Comparison of ENCODE assay signal across 21 cellular contexts in the genomic region with DNA sequence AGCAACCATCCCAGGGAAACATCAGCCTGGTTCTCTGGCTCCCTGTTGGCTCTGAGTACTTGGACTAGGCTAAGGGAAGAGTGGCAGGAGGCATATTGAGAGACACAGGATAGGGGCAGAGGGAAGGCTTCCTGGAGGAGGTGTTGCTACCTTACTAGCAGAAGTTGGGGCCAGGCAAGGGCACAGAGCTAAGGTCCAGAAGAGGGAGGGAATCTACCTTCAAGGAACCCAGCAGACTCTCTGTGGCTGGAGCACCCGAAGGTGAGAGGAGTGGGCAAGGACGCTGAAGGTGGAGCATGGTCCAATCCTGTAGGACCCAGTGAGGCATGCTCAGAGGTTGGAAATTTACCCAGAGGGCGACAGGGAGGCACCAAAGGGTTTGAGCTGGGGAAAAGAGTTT.
DNase-seq lines count a peak whose midpoint lies in the region; ATAC-seq, FAIRE-seq and TF ChIP-seq lines count a peak whose summit lies in the region.
"Had no signal": no experiment of that assay in that cellular context is flagged by ENCODE, and none has a peak within 500 bp of the region (broad histone marks: within the 10 kb centered on the region; RNA-seq: fewer than 3 reads in every experiment).

No MANE protein-coding gene starts in this region.

- in situ Hi-C loops in K562 (cut with MboI), result no loop called here

- no peaks in the 10 kb centered on the region for H3K79me2 ChIP-seq in K562 (ENCODE audit: control insufficient read depth, insufficient read depth, low read length)
- no peaks in the 10 kb centered on the region for H3K79me2 ChIP-seq in mesendoderm (ENCODE audit: control insufficient read depth, insufficient read depth, low read length)

- H2BK120ac ChIP-seq in mesendoderm (ENCODE audit: low read depth, low read length), result no peak overlapping the region

- 53% methylated on average over 3 of the region's 3 CpGs for WGBS in A549 (ENCODE audit: missing lambda C conversion rate)
- 0% methylated on average over 3 of the region's 3 CpGs for WGBS in K562 (ENCODE audit: insufficient coverage, low coverage, missing lambda C conversion rate)
- WGBS in mesendoderm (ENCODE audit: extremely low coverage, insufficient coverage, low lambda C conversion rate), result no CpG with 5 or more reads among the region's 3 CpGs
- WGBS in psoas muscle, 3 donors, result 69 to 87% (median 84%) methylated on average over 3 of the region's 3 CpGs

- no peak overlapping the region for H3K23ac ChIP-seq in mesendoderm (ENCODE audit: low read length)

- H3K9ac ChIP-seq in K562 (ENCODE audit: insufficient read depth in 1 of 2, low read depth in 2 of 2, low read length in 2 of 2), result no peak overlapping the region
- H3K9ac ChIP-seq in mesendoderm (ENCODE audit: low read length), result no peak overlapping the region
- H3K9ac ChIP-seq: GM23248 had no signal

- peaks cover 4% of the 10 kb centered on the region for H3K27me3 Mint-ChIP-seq in activated CD4-positive, alpha-beta memory T cell treated with anti-CD3 and anti-CD28 coated beads for 36 hours

- H4K5ac ChIP-seq in mesendoderm (ENCODE audit: low read length), result no peak overlapping the region

- H3K4me3 ChIP-seq in A549, result no peak overlapping the region
- no peak overlapping the region for H3K4me3 ChIP-seq in K562
- no peak overlapping the region for H3K4me3 ChIP-seq in mesendoderm (ENCODE audit: low read length)
- no peak overlapping the region for H3K4me3 ChIP-seq in uterus
- H3K4me3 ChIP-seq in psoas muscle, result no peak overlapping the region
- H3K4me3 ChIP-seq: GM23248, HAP-1 had no signal

- POLR2A ChIA-PET in A549 (lab: Yijun Ruan, JAX), result no interaction called here
- POLR2A ChIA-PET in K562 (lab: Yijun Ruan, JAX), result no interaction called here
- POLR2A ChIA-PET in activated CD4-positive, alpha-beta memory T cell treated with anti-CD3 and anti-CD28 coated beads for 36 hours (lab: Charles Lee), result no interaction called here

- no peaks in the 10 kb centered on the region for H3K36me3 Mint-ChIP-seq in activated CD4-positive, alpha-beta memory T cell treated with anti-CD3 and anti-CD28 coated beads for 36 hours
- H3K36me3 Mint-ChIP-seq: CD4-positive, alpha-beta memory T cell had no signal

- no peak overlapping the region for H2BK5ac ChIP-seq in mesendoderm (ENCODE audit: low read length)

- intact Hi-C loops in K562 (cut with micrococcal nuclease) (no loop called here), uterus (cut with DNase I; ENCODE audit: low total_unique reads) (no loop called here), psoas muscle (cut with DNase I) (no loop called here)
- intact Hi-C loops in activated CD4-positive, alpha-beta memory T cell treated with anti-CD3 and anti-CD28 coated beads for 36 hours (cut with micrococcal nuclease), result no loop called here

- TF ChIP-seq CTCF in A549 (IDR thresholded peaks at IDR 0.05) (no peak), K562 (IDR thresholded peaks at IDR 0.05 in 2 of 3, conservative IDR thresholded peaks at IDR 0.05 in 1 of 3; ENCODE audit: insufficient read depth in 2 of 3, low read depth in 1 of 3, low read length in 3 of 3) (no peak), uterus (IDR thresholded peaks at IDR 0.05) (no peak), psoas muscle (IDR thresholded peaks at IDR 0.05) (no peak)

- TF ChIP-seq POLR2A in A549 (IDR thresholded peaks at IDR 0.05; ENCODE audit: low read length) (no peak), K562 (conservative IDR thresholded peaks at IDR 0.05) (no peak), uterus (IDR thresholded peaks at IDR 0.05) (no peak)

- DNase-seq in A549 (ENCODE audit: low read depth in 1 of 2, low spot score in 1 of 2) (no peak), HTR-8/SVneo (ENCODE audit: insufficient read length, low spot score) (no peak), K562 (ENCODE audit: extremely low read depth in 1 of 4, low spot score in 3 of 4) (no peak), mesendoderm (peak; percentile 58), uterus (no peak), psoas muscle (no peak)
- no peak for DNase-seq in activated CD4-positive, alpha-beta memory T cell treated with anti-CD3 and anti-CD28 coated beads for 36 hours
- DNase-seq: 8988T; C1 segment of cervical spinal cord; Calu3; CD4-positive, alpha-beta memory T cell; COR-L47; DMS153; DND-41; GM23248; HFFc6 had no signal

- H4K20me1 ChIP-seq in K562 (replicated peaks; ENCODE audit: control insufficient read depth, insufficient read depth, low read length), result no peaks in the 10 kb centered on the region

- BruUV-seq in K562 (replicated peaks; lab: Mats Ljungman, UMichigan), result no TSS peak

- H2AFZ ChIP-seq in K562 (ENCODE audit: low read depth, low read length), result no peak overlapping the region
- H2AFZ ChIP-seq: GM23248 had no signal

- H3K36me3 ChIP-seq in K562 (ENCODE audit: control insufficient read depth, insufficient read depth, low read length) (no peaks in the 10 kb centered on the region), mesendoderm (ENCODE audit: control insufficient read depth, insufficient read depth, low read length) (no peaks in the 10 kb centered on the region), uterus (no peaks in the 10 kb centered on the region), psoas muscle (ENCODE audit: insufficient read depth in 1 of 2, low read depth in 1 of 2) (no peaks in the 10 kb centered on the region)
- H3K36me3 ChIP-seq: HAP-1 had no signal

- no peak overlapping the region for H3K27ac ChIP-seq in A549
- H3K27ac ChIP-seq in K562 (ENCODE audit: extremely low read depth, low read depth, low read length), result no peak overlapping the region
- no peak overlapping the region for H3K27ac ChIP-seq in mesendoderm (ENCODE audit: low read depth, low read length)
- H3K27ac ChIP-seq in uterus, result no peak overlapping the region
- H3K27ac ChIP-seq in psoas muscle, result no peak overlapping the region
- H3K27ac ChIP-seq: GM23248 had no signal

- H4K8ac ChIP-seq in mesendoderm (ENCODE audit: low read depth, low read length), result no peak overlapping the region

- TF ChIP-seq RAD21 in A549 (conservative IDR thresholded peaks at IDR 0.05 in 1 of 2, IDR thresholded peaks at IDR 0.05 in 1 of 2) (no peak), K562 (CRISPR knock-in tag; conservative IDR thresholded peaks at IDR 0.05 in 1 of 2, IDR thresholded peaks at IDR 0.05 in 1 of 2) (no peak)

- H3K9me3 ChIP-seq in A549, result 0 out of 3 replicates have a peak, but pooled peaks cover 4% of the 10 kb centered on the region
- H3K9me3 ChIP-seq in K562 (replicated peaks; ENCODE audit: control insufficient read depth, insufficient read depth, low read depth, low read length), result no peaks in the 10 kb centered on the region
- no peaks in the 10 kb centered on the region for H3K9me3 ChIP-seq in uterus
- no peaks in the 10 kb centered on the region for H3K9me3 ChIP-seq in psoas muscle
- H3K9me3 ChIP-seq: HAP-1 had no signal

- no peak for TF ChIP-seq EP300 in A549 (IDR thresholded peaks at IDR 0.05)
- TF ChIP-seq EP300 in K562 (IDR thresholded peaks at IDR 0.05; ENCODE audit: low read length), result no peak

- no peak overlapping the region for H2AK5ac ChIP-seq in mesendoderm (ENCODE audit: low read length)

- H3K4me2 ChIP-seq in A549, result no peak overlapping the region
- H3K4me2 ChIP-seq in K562 (ENCODE audit: insufficient read depth, low read length), result no peak overlapping the region
- H3K4me2 ChIP-seq in mesendoderm (ENCODE audit: low read length), result no peak overlapping the region

- ATAC-seq in A549 (no peak), K562 (no peak), GM21825 (IDR thresholded peaks at IDR 0.05; ENCODE audit: unreplicated experiment) (no peak), psoas muscle (no peak)

- no peak overlapping the region for H3K4ac ChIP-seq in mesendoderm (ENCODE audit: low read depth, low read length)

- H2BK15ac ChIP-seq in mesendoderm (replicated peaks; ENCODE audit: low read depth), result no peak overlapping the region

- no peaks in the 10 kb centered on the region for H3K9me3 Mint-ChIP-seq in activated CD4-positive, alpha-beta memory T cell treated with anti-CD3 and anti-CD28 coated beads for 36 hours

- no peaks in the 10 kb centered on the region for H3K79me1 ChIP-seq in mesendoderm (ENCODE audit: low read length)

- H3K4me1 ChIP-seq in A549 (no peaks in the 10 kb centered on the region), K562 (replicated peaks in 1 of 2; ENCODE audit: control insufficient read depth in 2 of 2, insufficient read depth in 2 of 2, low read length in 2 of 2) (no peaks in the 10 kb centered on the region), mesendoderm (ENCODE audit: control insufficient read depth, low read depth, low read length) (no peaks in the 10 kb centered on the region), uterus (no peaks in the 10 kb centered on the region), psoas muscle (no peaks in the 10 kb centered on the region)
- H3K4me1 ChIP-seq: HAP-1 had no signal

- no peak overlapping the region for H3K56ac ChIP-seq in mesendoderm (ENCODE audit: low read length)

- H3K27me3 ChIP-seq in K562 (ENCODE audit: control insufficient read depth in 2 of 2, insufficient read depth in 2 of 2, low read length in 2 of 2) (peaks cover 2 to 20% of the 10 kb centered on the region in 2 experiments; a peak in 4 of 5 replicates), mesendoderm (ENCODE audit: insufficient read depth, low read length, poor library complexity) (no peaks in the 10 kb centered on the region), uterus (no peaks in the 10 kb centered on the region), psoas muscle (ENCODE audit: insufficient read depth in 3 of 3, low read length in 2 of 3) (no peaks in the 10 kb centered on the region)

- H3K9me1 ChIP-seq in K562 (ENCODE audit: control insufficient read depth, insufficient read depth, low read length), result no peaks in the 10 kb centered on the region

- FAIRE-seq in A549 (lab: Jason Lieb, UNC) (no peak), HTR-8/SVneo (lab: Jason Lieb, UNC) (peak; percentile 79), K562 (lab: Jason Lieb, UNC) (no peak)
- FAIRE-seq: G401.6, GM12892, H54 had no signal

- H3K4me1 Mint-ChIP-seq in activated CD4-positive, alpha-beta memory T cell treated with anti-CD3 and anti-CD28 coated beads for 36 hours (ENCODE audit: low read depth), result no peaks in the 10 kb centered on the region
- H3K4me1 Mint-ChIP-seq: CD4-positive, alpha-beta memory T cell had no signal

- no peak overlapping the region for H3K27ac Mint-ChIP-seq in activated CD4-positive, alpha-beta memory T cell treated with anti-CD3 and anti-CD28 coated beads for 36 hours
- H3K27ac Mint-ChIP-seq: CD4-positive, alpha-beta memory T cell; HFFc6 had no signal

- H3K4me3 Mint-ChIP-seq in activated CD4-positive, alpha-beta memory T cell treated with anti-CD3 and anti-CD28 coated beads for 36 hours, result no peak overlapping the region
- H3K4me3 Mint-ChIP-seq: CD4-positive, alpha-beta memory T cell; HFFc6 had no signal

- H3K18ac ChIP-seq in mesendoderm (ENCODE audit: low read length), result no peak overlapping the region

- CTCF ChIA-PET in A549 (lab: Yijun Ruan, JAX), result interaction anchor here (0.6 to 1.3 kb wide), 3 partner anchors 22 to 191 kb away, joined by 3 to 6 read pairs (median 4); no protein-coding TSS in a partner anchor
- CTCF ChIA-PET in K562 (lab: Yijun Ruan, JAX; ENCODE audit: low intra/inter-chr PET ratio), result no interaction called here
- CTCF ChIA-PET in activated CD4-positive, alpha-beta memory T cell treated with anti-CD3 and anti-CD28 coated beads for 36 hours (lab: Charles Lee), result no interaction called here

TF ChIP-seq in K562, 482 proteins besides CTCF, POLR2A, EP300 and RAD21 (continues in another document):
- TF ChIP-seq ZNF41 (CRISPR knock-in tag; conservative IDR thresholded peaks at IDR 0.05) (no peak), L3MBTL2 (IDR thresholded peaks at IDR 0.05) (no peak), KHSRP (IDR thresholded peaks at IDR 0.05) (no peak), BCL6 (CRISPR knock-in tag; IDR thresholded peaks at IDR 0.05) (no peak)
